In genomic region chr15:68223171-68223570, GRCh38 we compare ENCODE assay signal across 16 cellular contexts. TPM values are rescaled to one million over a fixed set of nuclear protein-coding genes. Genes with fewer than 3 reads are reported as not detected.
A peak's percentile ranks its signal among the peaks of the same experiment; 100 is the strongest.
DNase-seq lines count a peak whose midpoint lies in the region; ATAC-seq and TF ChIP-seq lines count a peak whose summit lies in the region.
"Had no signal": no experiment of that assay in that cellular context is flagged by ENCODE, and none has a peak within 500 bp of the region (broad histone marks: within the 10 kb centered on the region; RNA-seq: fewer than 3 reads in every experiment).

No MANE protein-coding gene starts in this region.

- H3K4me2 ChIP-seq in neural progenitor cell = no peak overlapping the region

- peaks cover 80% of the 10 kb centered on the region for H3K79me2 ChIP-seq in neural progenitor cell (ENCODE audit: low read depth)

- intact Hi-C loops in activated T-helper 1 cell treated with anti-CD3 and anti-CD28 coated beads, Interleukin-12 subunit alpha, Interleukin-12 subunit beta, Interleukin-2, Interleukin-4 antibody, amounts not matched to agents 30 ng/mL and 10 ng/mL and 1 ng/mL, durations not matched to agents 14 hours and 24 hours and 36 hours (cut with micrococcal nuclease) = no loop called here

- TF ChIP-seq CTCF in chondrocyte (IDR thresholded peaks at IDR 0.05) (no peak), neural progenitor cell (IDR thresholded peaks at IDR 0.05) (no peak)

- no peaks in the 10 kb centered on the region for H3K9me3 ChIP-seq in neural progenitor cell (ENCODE audit: low read depth)

- no peaks in the 10 kb centered on the region for H3K36me3 ChIP-seq in neural progenitor cell

- no peak overlapping the region for H3K4me3 Mint-ChIP-seq in stimulated activated naive CD8-positive, alpha-beta T cell treated with anti-CD3 and anti-CD28 coated beads, Interleukin-15, Interleukin-2, amounts not matched to agents 100 ng/mL and 50 ng/mL, for 24 hours
- no peak overlapping the region for H3K4me3 Mint-ChIP-seq in chondrocyte (ENCODE audit: unreplicated experiment)
- H3K4me3 Mint-ChIP-seq in neural progenitor cell = no peak overlapping the region
- H3K4me3 Mint-ChIP-seq in activated T-helper 1 cell treated with anti-CD3 and anti-CD28 coated beads, Interleukin-12 subunit alpha, Interleukin-12 subunit beta, Interleukin-2, Interleukin-4 antibody, amounts not matched to agents 30 ng/mL and 10 ng/mL and 1 ng/mL, durations not matched to agents 14 hours and 24 hours and 36 hours = no peak overlapping the region
- H3K4me3 Mint-ChIP-seq: CD8-positive, alpha-beta T cell; HFFc6 had no signal

- H3K27me3 Mint-ChIP-seq in stimulated activated naive CD8-positive, alpha-beta T cell treated with anti-CD3 and anti-CD28 coated beads, Interleukin-15, Interleukin-2, amounts not matched to agents 100 ng/mL and 50 ng/mL, for 24 hours = no peaks in the 10 kb centered on the region
- H3K27me3 Mint-ChIP-seq in chondrocyte (ENCODE audit: low read depth) (no peaks in the 10 kb centered on the region), neural progenitor cell (ENCODE audit: insufficient read depth, low read depth) (peaks cover 10% of the 10 kb centered on the region)
- no peaks in the 10 kb centered on the region for H3K27me3 Mint-ChIP-seq in activated T-helper 1 cell treated with anti-CD3 and anti-CD28 coated beads, Interleukin-12 subunit alpha, Interleukin-12 subunit beta, Interleukin-2, Interleukin-4 antibody, amounts not matched to agents 30 ng/mL and 10 ng/mL and 1 ng/mL, durations not matched to agents 14 hours and 24 hours and 36 hours (ENCODE audit: insufficient read depth)

- H4K20me1 ChIP-seq in neural progenitor cell (ENCODE audit: low read depth) = peaks cover 13% of the 10 kb centered on the region

- no peak overlapping the region for H3K4me3 ChIP-seq in neural progenitor cell

- peaks cover 3% of the 10 kb centered on the region for H3K4me1 ChIP-seq in neural progenitor cell

- no peak overlapping the region for H3K27ac ChIP-seq in neural progenitor cell

- no peaks in the 10 kb centered on the region for H3K27me3 ChIP-seq in neural progenitor cell

- no peaks in the 10 kb centered on the region for H3K9me3 Mint-ChIP-seq in stimulated activated naive CD8-positive, alpha-beta T cell treated with anti-CD3 and anti-CD28 coated beads, Interleukin-15, Interleukin-2, amounts not matched to agents 100 ng/mL and 50 ng/mL, for 24 hours
- H3K9me3 Mint-ChIP-seq in chondrocyte (ENCODE audit: low read depth) (no peaks in the 10 kb centered on the region), neural progenitor cell (peaks cover 8% of the 10 kb centered on the region)
- no peaks in the 10 kb centered on the region for H3K9me3 Mint-ChIP-seq in activated T-helper 1 cell treated with anti-CD3 and anti-CD28 coated beads, Interleukin-12 subunit alpha, Interleukin-12 subunit beta, Interleukin-2, Interleukin-4 antibody, amounts not matched to agents 30 ng/mL and 10 ng/mL and 1 ng/mL, durations not matched to agents 14 hours and 24 hours and 36 hours
- H3K9me3 Mint-ChIP-seq: CD8-positive, alpha-beta T cell; HFFc6 had no signal

- ATAC-seq in stimulated activated naive CD8-positive, alpha-beta T cell treated with anti-CD3 and anti-CD28 coated beads, Interleukin-15, Interleukin-2, amounts not matched to agents 100 U/mL and 50 U/mL, for 24 hours = no peak
- ATAC-seq: CD8-positive, alpha-beta T cell had no signal

- H3K36me3 Mint-ChIP-seq in stimulated activated naive CD8-positive, alpha-beta T cell treated with anti-CD3 and anti-CD28 coated beads, Interleukin-15, Interleukin-2, amounts not matched to agents 100 ng/mL and 50 ng/mL, for 24 hours (ENCODE audit: low read depth) = peaks cover 38% of the 10 kb centered on the region
- no peaks in the 10 kb centered on the region for H3K36me3 Mint-ChIP-seq in chondrocyte (ENCODE audit: low read depth)
- peaks cover 20% of the 10 kb centered on the region for H3K36me3 Mint-ChIP-seq in neural progenitor cell
- peaks cover 11% of the 10 kb centered on the region for H3K36me3 Mint-ChIP-seq in activated T-helper 1 cell treated with anti-CD3 and anti-CD28 coated beads, Interleukin-12 subunit alpha, Interleukin-12 subunit beta, Interleukin-2, Interleukin-4 antibody, amounts not matched to agents 30 ng/mL and 10 ng/mL and 1 ng/mL, durations not matched to agents 14 hours and 24 hours and 36 hours (ENCODE audit: low read depth)

- H2AFZ ChIP-seq in neural progenitor cell (replicated peaks) = no peak overlapping the region

- peak overlapping the region; percentile 68 for H3K27ac Mint-ChIP-seq in stimulated activated naive CD8-positive, alpha-beta T cell treated with anti-CD3 and anti-CD28 coated beads, Interleukin-15, Interleukin-2, amounts not matched to agents 100 ng/mL and 50 ng/mL, for 24 hours
- no peak overlapping the region for H3K27ac Mint-ChIP-seq in chondrocyte (ENCODE audit: unreplicated experiment)
- H3K27ac Mint-ChIP-seq in neural progenitor cell = peak overlapping the region; percentile 68
- no peak overlapping the region for H3K27ac Mint-ChIP-seq in activated T-helper 1 cell treated with anti-CD3 and anti-CD28 coated beads, Interleukin-12 subunit alpha, Interleukin-12 subunit beta, Interleukin-2, Interleukin-4 antibody, amounts not matched to agents 30 ng/mL and 10 ng/mL and 1 ng/mL, durations not matched to agents 14 hours and 24 hours and 36 hours
- H3K27ac Mint-ChIP-seq: CD8-positive, alpha-beta T cell; HFFc6 had no signal

- H3K9ac ChIP-seq in neural progenitor cell = no peak overlapping the region

- no peaks in the 10 kb centered on the region for H3F3A ChIP-seq in neural progenitor cell (ENCODE audit: low read depth)

- peaks cover 33% of the 10 kb centered on the region for H3K4me1 Mint-ChIP-seq in stimulated activated naive CD8-positive, alpha-beta T cell treated with anti-CD3 and anti-CD28 coated beads, Interleukin-15, Interleukin-2, amounts not matched to agents 100 ng/mL and 50 ng/mL, for 24 hours (ENCODE audit: low read depth)
- H3K4me1 Mint-ChIP-seq in chondrocyte (ENCODE audit: low read depth) (peaks cover 10% of the 10 kb centered on the region), neural progenitor cell (peaks cover 20% of the 10 kb centered on the region)
- peaks cover 27% of the 10 kb centered on the region for H3K4me1 Mint-ChIP-seq in activated T-helper 1 cell treated with anti-CD3 and anti-CD28 coated beads, Interleukin-12 subunit alpha, Interleukin-12 subunit beta, Interleukin-2, Interleukin-4 antibody, amounts not matched to agents 30 ng/mL and 10 ng/mL and 1 ng/mL, durations not matched to agents 14 hours and 24 hours and 36 hours (ENCODE audit: low read depth)

- DNase-seq in stimulated activated naive CD8-positive, alpha-beta T cell treated with anti-CD3 and anti-CD28 coated beads, Interleukin-15, Interleukin-2, amounts not matched to agents 100 U/mL and 50 U/mL, for 24 hours = no peak
- peak; percentile 43 for DNase-seq in chondrocyte (ENCODE audit: low spot score)
- DNase-seq in neural progenitor cell (ENCODE audit: low spot score) = no peak
- DNase-seq in ureter (ENCODE audit: low spot score) = peak; percentile 28
- no peak for DNase-seq in activated T-helper 1 cell treated with anti-CD3 and anti-CD28 coated beads, Interleukin-12 subunit alpha, Interleukin-12 subunit beta, Interleukin-2, Interleukin-4 antibody, amounts not matched to agents 30 ng/mL and 10 ng/mL and 1 ng/mL, durations not matched to agents 14 hours and 24 hours and 36 hours (ENCODE audit: low spot score)
- DNase-seq in T-helper 2 cell = no peak
- DNase-seq in SW 1271 (lab: John Stamatoyannopoulos, UW) = no peak
- DNase-seq: AML-193, GOT3, HFFc6, NCI-H1105 treated with DMSO at 0.1 percent for 48 hours, NCI-H187, NCI-H2171 treated with DMSO at 0.1 percent for 48 hours, NCI-H82 had no signal

RNA-seq across cellular contexts. Expression of gene CLN6, which starts 6.4 kb away (rescaled TPM):
- total RNA-seq in chondrocyte (18.0 to 20.8 TPM (median 19.2 TPM) in 3 replicates), neural progenitor cell (ENCODE audit: low replicate concordance) (24.4 and 41.9 TPM in 2 replicates), ureter (45.3 TPM)
- total RNA-seq in activated T-helper 1 cell treated with anti-CD3 and anti-CD28 coated beads, Interleukin-12 subunit alpha, Interleukin-12 subunit beta, Interleukin-2, Interleukin-4 antibody, amounts not matched to agents 30 ng/mL and 10 ng/mL and 1 ng/mL, durations not matched to agents 14 hours and 24 hours and 36 hours = 95.3 and 98.3 TPM in 2 replicates

RNA-seq across cellular contexts. Expression of gene CALML4, which starts 18.0 kb away (rescaled TPM):
- total RNA-seq in chondrocyte = 0.65 to 0.97 TPM (median 0.90 TPM) in 3 replicates
- 9.0 and 22.7 TPM in 2 replicates for total RNA-seq in neural progenitor cell (ENCODE audit: low replicate concordance)
- total RNA-seq in ureter = 6.3 TPM
- 12.1 and 13.1 TPM in 2 replicates for total RNA-seq in activated T-helper 1 cell treated with anti-CD3 and anti-CD28 coated beads, Interleukin-12 subunit alpha, Interleukin-12 subunit beta, Interleukin-2, Interleukin-4 antibody, amounts not matched to agents 30 ng/mL and 10 ng/mL and 1 ng/mL, durations not matched to agents 14 hours and 24 hours and 36 hours

RNA-seq across cellular contexts. Expression of gene FEM1B, which starts 54.4 kb away (rescaled TPM):
- total RNA-seq in chondrocyte = 46.0 to 52.7 TPM (median 49.1 TPM) in 3 replicates
- 57.2 and 80.0 TPM in 2 replicates for total RNA-seq in neural progenitor cell (ENCODE audit: low replicate concordance)
- 91.5 TPM for total RNA-seq in ureter
- 42.8 and 49.4 TPM in 2 replicates for total RNA-seq in activated T-helper 1 cell treated with anti-CD3 and anti-CD28 coated beads, Interleukin-12 subunit alpha, Interleukin-12 subunit beta, Interleukin-2, Interleukin-4 antibody, amounts not matched to agents 30 ng/mL and 10 ng/mL and 1 ng/mL, durations not matched to agents 14 hours and 24 hours and 36 hours

Comparison
In these comparisons a context has a peak if more than half of its experiments do, and no peak if none do; other contexts are left out.
1. H3K27ac Mint-ChIP-seq: peak in stimulated activated naive CD8-positive, alpha-beta T cell treated with anti-CD3 and anti-CD28 coated beads, Interleukin-15, Interleukin-2, amounts not matched to agents 100 ng/mL and 50 ng/mL, for 24 hours (single experiment) and neural progenitor cell (single experiment); none in chondrocyte (single experiment) and activated T-helper 1 cell treated with anti-CD3 and anti-CD28 coated beads, Interleukin-12 subunit alpha, Interleukin-12 subunit beta, Interleukin-2, Interleukin-4 antibody, amounts not matched to agents 30 ng/mL and 10 ng/mL and 1 ng/mL, durations not matched to agents 14 hours and 24 hours and 36 hours (single experiment).
2. DNase-seq: peak in chondrocyte (single experiment) and ureter (single experiment); none in stimulated activated naive CD8-positive, alpha-beta T cell treated with anti-CD3 and anti-CD28 coated beads, Interleukin-15, Interleukin-2, amounts not matched to agents 100 U/mL and 50 U/mL, for 24 hours (single experiment), neural progenitor cell (single experiment), activated T-helper 1 cell treated with anti-CD3 and anti-CD28 coated beads, Interleukin-12 subunit alpha, Interleukin-12 subunit beta, Interleukin-2, Interleukin-4 antibody, amounts not matched to agents 30 ng/mL and 10 ng/mL and 1 ng/mL, durations not matched to agents 14 hours and 24 hours and 36 hours (single experiment), T-helper 2 cell (0 of 5) and SW 1271 (0 of 2).